21 cellular contexts compared by ENCODE assay signal in the genomic region with DNA sequence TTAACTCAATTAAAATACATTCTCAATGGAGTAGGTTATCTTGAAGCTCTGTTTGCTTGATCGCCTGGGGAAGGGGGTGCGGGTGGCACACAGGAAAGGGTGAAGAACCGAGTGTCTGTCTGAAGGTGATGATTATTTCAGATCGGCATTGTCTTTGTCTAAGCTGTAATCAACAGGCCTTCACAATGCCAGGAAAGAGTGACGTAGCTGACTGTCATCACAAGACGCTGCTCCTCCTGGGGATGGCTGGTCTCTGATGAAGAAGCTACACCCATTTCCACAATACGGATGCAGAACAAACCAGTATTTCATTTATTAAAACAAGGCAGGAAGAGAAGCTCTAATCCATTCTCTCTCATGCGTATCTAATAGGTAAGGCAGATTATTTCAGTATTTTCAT.
"Had no signal": no experiment of that assay in that cellular context is flagged by ENCODE, and none has a peak within 500 bp of the region (broad histone marks: within the 10 kb centered on the region; RNA-seq: fewer than 3 reads in every experiment).

No MANE protein-coding gene starts in this region.

- H3K4me1 ChIP-seq: uterus had no signal

- H3K27me3 Mint-ChIP-seq: brain had no signal

- H3K4me3 Mint-ChIP-seq: activated CD4-positive, alpha-beta T cell treated with anti-CD3 and anti-CD28 coated beads, Interleukin-2, amount 10 ng/mL, durations not matched to agents 7 days and 5 days; activated CD8-positive, alpha-beta T cell treated with anti-CD3 and anti-CD28 coated beads, Interleukin-2, amount 10 ng/mL, durations not matched to agents 7 days and 5 days; activated naive CD4-positive, alpha-beta T cell treated with anti-CD3 and anti-CD28 coated beads, Interleukin-2, amount 50 U/mL, for 24 hours; brain; dendritic cell treated with granulocyte-macrophage colony-stimulating factor and Interleukin-4, amounts not matched to agents 40 ng/mL and 50 ng/mL, for 4 days; natural killer cell treated with Interleukin-12 subunit alpha and Interleukin-12 subunit beta and Interleukin-15 and Interleukin-18, amount 100 ng/mL, for 72 hours had no signal

- ATAC-seq: activated CD8-positive, alpha-beta T cell treated with anti-CD3 and anti-CD28 coated beads, Interleukin-2, amount 10 ng/mL, durations not matched to agents 7 days and 5 days; natural killer cell treated with Interleukin-12 subunit alpha and Interleukin-12 subunit beta and Interleukin-15 and Interleukin-18, amount 100 ng/mL, for 72 hours had no signal

- H3K27me3 ChIP-seq: tibial artery, uterus had no signal

- H3K9me3 ChIP-seq: tibial artery, uterus had no signal

- H3K27ac Mint-ChIP-seq: activated CD4-positive, alpha-beta T cell treated with anti-CD3 and anti-CD28 coated beads, Interleukin-2, amount 10 ng/mL, durations not matched to agents 7 days and 5 days; activated CD8-positive, alpha-beta T cell treated with anti-CD3 and anti-CD28 coated beads, Interleukin-2, amount 10 ng/mL, durations not matched to agents 7 days and 5 days; activated naive CD4-positive, alpha-beta T cell treated with anti-CD3 and anti-CD28 coated beads, Interleukin-2, amount 50 U/mL, for 24 hours; dendritic cell treated with granulocyte-macrophage colony-stimulating factor and Interleukin-4, amounts not matched to agents 40 ng/mL and 50 ng/mL, for 4 days; natural killer cell treated with Interleukin-12 subunit alpha and Interleukin-12 subunit beta and Interleukin-15 and Interleukin-18, amount 100 ng/mL, for 72 hours had no signal

- H3K4me3 ChIP-seq: tibial artery, uterus had no signal

- DNase-seq: activated CD4-positive, alpha-beta T cell treated with anti-CD3 and anti-CD28 coated beads, Interleukin-2, amount 10 ng/mL, durations not matched to agents 7 days and 5 days; activated CD4-positive, CD25-positive, alpha-beta regulatory T cell treated with anti-CD3 and anti-CD28 coated beads, Interleukin-2, amount 50 U/mL, for 72 hours; activated CD8-positive, alpha-beta T cell treated with anti-CD3 and anti-CD28 coated beads, Interleukin-2, amount 10 ng/mL, durations not matched to agents 7 days and 5 days; activated gamma-delta T cell treated with Interleukin-2 at 50 U/mL for 16 hours; aorta; effector CD8-positive, alpha-beta T cell; foreskin melanocyte; glutamatergic neuron; hypothalamus; mammary epithelial cell; midbrain; stimulated activated CD4-positive, alpha-beta T cell treated with anti-CD3 and anti-CD28 coated beads, Interleukin-4, amount 100 ng/mL, for 24 hours; stimulated activated naive CD4-positive, alpha-beta T cell treated with Interleukin-2 at 50 U/mL for 16 hours; T-helper 1 cell; tibial artery; uterus; WERI-Rb-1 had no signal

- H3K9me3 Mint-ChIP-seq: activated CD4-positive, alpha-beta T cell treated with anti-CD3 and anti-CD28 coated beads, Interleukin-2, amount 10 ng/mL, durations not matched to agents 7 days and 5 days; activated naive CD4-positive, alpha-beta T cell treated with anti-CD3 and anti-CD28 coated beads, Interleukin-2, amount 50 U/mL, for 24 hours; dendritic cell treated with granulocyte-macrophage colony-stimulating factor and Interleukin-4, amounts not matched to agents 40 ng/mL and 50 ng/mL, for 4 days; natural killer cell treated with Interleukin-12 subunit alpha and Interleukin-12 subunit beta and Interleukin-15 and Interleukin-18, amount 100 ng/mL, for 72 hours had no signal

- H3K27ac ChIP-seq: tibial artery, WERI-Rb-1 had no signal

- H3K36me3 ChIP-seq: uterus, WERI-Rb-1 had no signal
